ENCODE assay signal across 1 cellular context in the genomic region with DNA sequence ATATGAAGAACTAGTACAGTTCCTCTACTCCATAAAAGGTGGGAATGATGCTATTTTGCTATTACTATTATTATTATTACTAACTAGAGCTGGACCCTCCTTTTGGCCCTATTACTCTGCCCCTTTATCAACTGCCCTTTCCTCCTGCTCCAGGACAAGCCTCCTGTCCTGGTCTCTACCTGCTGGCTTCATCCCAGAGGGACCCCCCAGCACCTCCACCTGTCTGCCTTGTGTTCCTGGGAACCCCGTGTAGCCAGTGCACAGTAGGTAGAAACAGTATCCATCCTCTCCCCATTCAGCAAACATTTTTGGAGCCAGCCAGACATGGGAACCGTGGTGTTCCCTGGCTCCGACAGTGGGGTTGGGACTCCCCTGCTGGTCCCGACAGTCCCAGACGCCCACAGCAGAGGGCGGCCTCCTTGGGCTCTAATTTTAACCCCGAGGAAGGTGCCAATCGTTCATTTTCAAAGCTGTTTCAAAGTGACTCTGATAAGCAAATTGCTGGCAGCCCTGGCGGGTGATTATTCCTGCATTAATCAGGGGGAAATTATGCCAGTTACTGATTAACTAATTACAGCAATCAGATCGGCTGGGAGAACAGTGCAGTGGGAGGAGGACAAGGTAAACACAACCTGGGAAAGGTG.
TF ChIP-seq lines count a peak whose summit lies in the region.

No MANE protein-coding gene starts in this region.

TF ChIP-seq in GM23338, 12 proteins besides CTCF, POLR2A, EP300 and RAD21 (continued from another document):
- TF ChIP-seq JUNB (IDR thresholded peaks at IDR 0.05; ENCODE audit: unreplicated experiment): no peak
- TF ChIP-seq, protein P1, sequence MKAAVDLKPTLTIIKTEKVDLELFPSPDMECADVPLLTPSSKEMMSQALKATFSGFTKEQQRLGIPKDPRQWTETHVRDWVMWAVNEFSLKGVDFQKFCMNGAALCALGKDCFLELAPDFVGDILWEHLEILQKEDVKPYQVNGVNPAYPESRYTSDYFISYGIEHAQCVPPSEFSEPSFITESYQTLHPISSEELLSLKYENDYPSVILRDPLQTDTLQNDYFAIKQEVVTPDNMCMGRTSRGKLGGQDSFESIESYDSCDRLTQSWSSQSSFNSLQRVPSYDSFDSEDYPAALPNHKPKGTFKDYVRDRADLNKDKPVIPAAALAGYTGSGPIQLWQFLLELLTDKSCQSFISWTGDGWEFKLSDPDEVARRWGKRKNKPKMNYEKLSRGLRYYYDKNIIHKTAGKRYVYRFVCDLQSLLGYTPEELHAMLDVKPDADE (IDR thresholded peaks at IDR 0.05): no peak
